14 cellular contexts compared by ENCODE assay signal in genomic region chr10:103799341-103799740, GRCh38.
"Had no signal": no experiment of that assay in that cellular context is flagged by ENCODE, and none has a peak within 500 bp of the region (broad histone marks: within the 10 kb centered on the region; RNA-seq: fewer than 3 reads in every experiment).

No MANE protein-coding gene starts in this region.

- H3K27ac ChIP-seq: neural progenitor cell, ovary, stomach, uterus had no signal

- H3K4me3 ChIP-seq: esophagus squamous epithelium, neural progenitor cell, ovary, stomach, uterus had no signal

- H3K9me3 ChIP-seq: esophagus squamous epithelium, ovary, stomach, uterus had no signal

- H3K4me2 ChIP-seq: neural progenitor cell had no signal

- H2AFZ ChIP-seq: neural progenitor cell had no signal

- H3K36me3 ChIP-seq: neural progenitor cell, ovary, uterus had no signal

- H3K27ac Mint-ChIP-seq: activated naive CD8-positive, alpha-beta T cell treated with anti-CD3 and anti-CD28 coated beads, Interleukin-2, amount 50 U/mL, for 24 hours; activated T-cell treated with anti-CD3 and anti-CD28 coated beads, Interleukin-2, amount 50 U/mL, for 24 hours; memory B cell; neural progenitor cell had no signal

- H3K9me3 Mint-ChIP-seq: activated naive CD8-positive, alpha-beta T cell treated with anti-CD3 and anti-CD28 coated beads, Interleukin-2, amount 50 U/mL, for 24 hours; activated T-cell treated with anti-CD3 and anti-CD28 coated beads, Interleukin-2, amount 50 U/mL, for 24 hours; memory B cell; neural progenitor cell had no signal

- H3K27me3 ChIP-seq: esophagus squamous epithelium, neural progenitor cell, ovary, stomach, uterus had no signal

- H3K4me3 Mint-ChIP-seq: activated naive CD8-positive, alpha-beta T cell treated with anti-CD3 and anti-CD28 coated beads, Interleukin-2, amount 50 U/mL, for 24 hours; activated T-cell treated with anti-CD3 and anti-CD28 coated beads, Interleukin-2, amount 50 U/mL, for 24 hours; memory B cell; neural progenitor cell had no signal

- H3K36me3 Mint-ChIP-seq: memory B cell had no signal

- DNase-seq: activated CD4-positive, alpha-beta T cell treated with anti-CD3 and anti-CD28 coated beads for 1 hour; activated gamma-delta T cell; activated naive CD8-positive, alpha-beta T cell treated with anti-CD3 and anti-CD28 coated beads, Interleukin-2, amount 50 U/mL, for 24 hours; activated T-cell treated with anti-CD3 and anti-CD28 coated beads, Interleukin-2, amount 50 U/mL, for 24 hours; esophagus squamous epithelium; foreskin fibroblast; head of caudate nucleus; ovary; stimulated activated CD4-positive, alpha-beta T cell treated with anti-CD3 and anti-CD28 coated beads, Interleukin-15, amount 100 ng/mL, for 24 hours; stimulated activated CD4-positive, alpha-beta T cell treated with anti-CD3 and anti-CD28 coated beads, Interleukin-4, amount 100 ng/mL, for 4 hours; stomach; uterus had no signal

- H3K27me3 Mint-ChIP-seq: activated naive CD8-positive, alpha-beta T cell treated with anti-CD3 and anti-CD28 coated beads, Interleukin-2, amount 50 U/mL, for 24 hours; activated T-cell treated with anti-CD3 and anti-CD28 coated beads, Interleukin-2, amount 50 U/mL, for 24 hours had no signal

- H3K9ac ChIP-seq: neural progenitor cell had no signal

- H3K4me1 ChIP-seq: uterus had no signal
